Comparison of ENCODE assay signal across 15 cellular contexts in the genomic region with DNA sequence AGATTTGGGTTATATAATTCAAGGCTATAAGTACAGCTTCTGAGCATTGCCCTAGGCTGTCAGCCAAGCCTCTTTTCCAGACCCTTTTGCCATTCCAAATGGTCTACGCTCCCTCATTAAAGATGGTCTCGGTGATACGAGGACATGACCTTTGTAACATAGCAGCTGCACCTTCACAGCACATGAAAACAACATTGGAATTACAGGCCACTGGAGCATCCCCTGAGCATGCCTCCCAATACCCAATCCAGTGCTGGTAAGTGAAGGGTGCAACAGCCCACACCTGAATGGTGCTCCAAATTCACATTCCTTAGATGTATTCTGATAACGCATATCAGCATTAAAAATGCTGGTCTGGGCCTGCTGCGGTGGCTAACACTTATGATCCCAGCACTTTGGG. TPM values are rescaled to one million over a fixed set of nuclear protein-coding genes. Genes with fewer than 3 reads are reported as not detected.
DNase-seq lines count a peak whose midpoint lies in the region; ATAC-seq and TF ChIP-seq lines count a peak whose summit lies in the region.
"Had no signal": no experiment of that assay in that cellular context is flagged by ENCODE, and none has a peak within 500 bp of the region (broad histone marks: within the 10 kb centered on the region; RNA-seq: fewer than 3 reads in every experiment).

No MANE protein-coding gene starts in this region.

- RAD21 ChIA-PET in HCT116 (lab: Charles Lee; ENCODE audit: low non-redundant PET in 1 of 2, low total read pairs in 2 of 2, uncharacterized antibody in 2 of 2, unreplicated experiment in 2 of 2): no interaction called here

- H3K36me3 Mint-ChIP-seq in osteocyte (ENCODE audit: unreplicated experiment) (no peaks in the 10 kb centered on the region), WTC11 (no peaks in the 10 kb centered on the region)
- H3K36me3 Mint-ChIP-seq: CD8-positive, alpha-beta T cell had no signal

- H3F3A ChIP-seq in MM.1S (ENCODE audit: insufficient read depth, low read length): no peaks in the 10 kb centered on the region

- H3K4me1 ChIP-seq in HCT116 (ENCODE audit: control insufficient read depth in 1 of 2, insufficient read depth in 2 of 2, low read length in 2 of 2) (peaks cover 9 to 23% of the 10 kb centered on the region in 2 experiments; a peak in 3 of 4 replicates), MM.1S (ENCODE audit: low read length) (peaks cover 14% of the 10 kb centered on the region), esophagus muscularis mucosa (no peaks in the 10 kb centered on the region)
- H3K4me1 ChIP-seq: BLaER1 treated with 17β-estradiol and CSF1 and Interleukin-3, amounts not matched to agents 10 nM and 100 nM; HAP-1 had no signal

- H3K4me3 ChIP-seq in HCT116 (replicated peaks in 1 of 2; ENCODE audit: low read depth in 1 of 2, low read length in 2 of 2) (no peak overlapping the region), MM.1S (ENCODE audit: low read length) (no peak overlapping the region), esophagus muscularis mucosa (no peak overlapping the region)
- H3K4me3 ChIP-seq: BLaER1 treated with 17β-estradiol and CSF1 and Interleukin-3, amounts not matched to agents 10 nM and 100 nM; GM23248; HAP-1 had no signal

- no peaks in the 10 kb centered on the region for H3K79me2 ChIP-seq in HCT116 (ENCODE audit: insufficient read depth, low read length)
- no peaks in the 10 kb centered on the region for H3K79me2 ChIP-seq in MM.1S (ENCODE audit: low read length)

- TF ChIP-seq POLR2A in HCT116 (IDR thresholded peaks at IDR 0.05; ENCODE audit: borderline replicate concordance, extremely low read depth, insufficient read depth, insufficient read length) (no peak), esophagus muscularis mucosa (IDR thresholded peaks at IDR 0.05; ENCODE audit: low read depth) (no peak)

- TF ChIP-seq CTCF in HCT116 (IDR thresholded peaks at IDR 0.05 in 2 of 3, conservative IDR thresholded peaks at IDR 0.05 in 1 of 3; ENCODE audit: borderline replicate concordance in 1 of 3, insufficient read depth in 1 of 3, low read depth in 2 of 3, low read length in 2 of 3): no peak
- no peak for TF ChIP-seq CTCF in MM.1S (IDR thresholded peaks at IDR 0.05; ENCODE audit: low read length)
- TF ChIP-seq CTCF in esophagus muscularis mucosa (IDR thresholded peaks at IDR 0.05): no peak
- no peak for TF ChIP-seq CTCF in osteocyte (IDR thresholded peaks at IDR 0.05)
- no peak for TF ChIP-seq CTCF in WTC11 (IDR thresholded peaks at IDR 0.05)

- no peak overlapping the region for H3K27ac ChIP-seq in HCT116 (ENCODE audit: low read depth, low read length)
- H3K27ac ChIP-seq in MM.1S (ENCODE audit: low read length): peak overlapping the region; percentile 32; the same call in 1 of the 2 replicates
- no peak overlapping the region for H3K27ac ChIP-seq in esophagus muscularis mucosa (replicated peaks in 1 of 4)
- H3K27ac ChIP-seq: BLaER1 treated with 17β-estradiol and CSF1 and Interleukin-3, amounts not matched to agents 10 nM and 100 nM; GM23248 had no signal

- CTCF ChIA-PET in HCT116 (lab: Charles Lee): no interaction called here
- CTCF ChIA-PET in WTC11 (lab: Charles Lee): no interaction called here

- H3K9me3 ChIP-seq in HCT116 (ENCODE audit: control insufficient read depth in 1 of 2, insufficient read depth in 1 of 2, low read depth in 1 of 2, low read length in 2 of 2) (no peaks in the 10 kb centered on the region), MM.1S (replicated peaks; ENCODE audit: insufficient read depth, low read length) (no peaks in the 10 kb centered on the region), esophagus muscularis mucosa (no peaks in the 10 kb centered on the region)
- H3K9me3 ChIP-seq: HAP-1 had no signal

- POLR2A ChIA-PET in HCT116 (lab: Charles Lee) (no interaction called here), WTC11 (lab: Charles Lee) (no interaction called here)

- intact Hi-C loops in HCT116 (cut with micrococcal nuclease) (no loop called here), esophagus muscularis mucosa (cut with DNase I) (no loop called here)

- H3K4me2 ChIP-seq in HCT116 (ENCODE audit: low read length): peak overlapping the region; percentile 56; the same call in 1 of the 2 replicates
- H3K4me2 ChIP-seq in MM.1S (ENCODE audit: low read depth, low read length): peak overlapping the region; percentile 37; the same call in 1 of the 2 replicates
- H3K4me2 ChIP-seq: BLaER1 treated with 17β-estradiol and CSF1 and Interleukin-3, amounts not matched to agents 10 nM and 100 nM had no signal

- no peak overlapping the region for H3K27ac Mint-ChIP-seq in osteocyte (ENCODE audit: unreplicated experiment)
- no peak overlapping the region for H3K27ac Mint-ChIP-seq in WTC11
- H3K27ac Mint-ChIP-seq: B cell; CD8-positive, alpha-beta T cell had no signal

- 100% methylated on average over 5 of the region's 5 CpGs for WGBS in esophagus muscularis mucosa

- H3K4me3 Mint-ChIP-seq in osteocyte (ENCODE audit: unreplicated experiment) (no peak overlapping the region), WTC11 (no peak overlapping the region)
- H3K4me3 Mint-ChIP-seq: B cell; CD8-positive, alpha-beta T cell had no signal

- no peaks in the 10 kb centered on the region for H3K36me3 ChIP-seq in HCT116 (ENCODE audit: control insufficient read depth in 1 of 2, insufficient read depth in 2 of 2, low read length in 2 of 2)
- H3K36me3 ChIP-seq in MM.1S (replicated peaks; ENCODE audit: insufficient read depth, low read length): no peaks in the 10 kb centered on the region
- no peaks in the 10 kb centered on the region for H3K36me3 ChIP-seq in esophagus muscularis mucosa
- H3K36me3 ChIP-seq: BLaER1 treated with 17β-estradiol and CSF1 and Interleukin-3, amounts not matched to agents 10 nM and 100 nM; HAP-1 had no signal

- no peak for TF ChIP-seq EP300 in esophagus muscularis mucosa (IDR thresholded peaks at IDR 0.05)

- no TSS peak for BruUV-seq in HCT116 (replicated peaks; lab: Mats Ljungman, UMichigan)

- no peaks in the 10 kb centered on the region for H3K4me1 Mint-ChIP-seq in osteocyte (ENCODE audit: unreplicated experiment)
- peaks cover 10% of the 10 kb centered on the region for H3K4me1 Mint-ChIP-seq in WTC11
- H3K4me1 Mint-ChIP-seq: B cell had no signal

- DNase-seq in HCT116 (ENCODE audit: low read depth, low spot score) (no peak), MM.1S (no peak), esophagus muscularis mucosa (ENCODE audit: extremely low spot score) (peak; percentile 80), osteocyte (ENCODE audit: extremely low spot score, unreplicated experiment) (peak; percentile 32), NK-92 (lab: John Stamatoyannopoulos, UW; ENCODE audit: unreplicated experiment) (no peak), NCI-H2227 treated with DMSO at 0.1 percent for 48 hours (lab: John Stamatoyannopoulos, UW) (no peak), T-helper 9 cell (no peak), WTC11 (ENCODE audit: low spot score) (no peak)
- DNase-seq: Calu3; CD8-positive, alpha-beta T cell; GM23248 had no signal

- no peaks in the 10 kb centered on the region for H3K27me3 Mint-ChIP-seq in osteocyte (ENCODE audit: unreplicated experiment)
- peaks cover 8% of the 10 kb centered on the region for H3K27me3 Mint-ChIP-seq in WTC11 (ENCODE audit: low read depth)

- no peak overlapping the region for H3K9ac ChIP-seq in HCT116 (ENCODE audit: low read length)
- H3K9ac ChIP-seq in MM.1S (ENCODE audit: low read length): no peak overlapping the region
- H3K9ac ChIP-seq: BLaER1 treated with 17β-estradiol and CSF1 and Interleukin-3, amounts not matched to agents 10 nM and 100 nM; GM23248 had no signal

- no peak for TF ChIP-seq RAD21 in HCT116 (IDR thresholded peaks at IDR 0.05; ENCODE audit: low read depth)

- H4K20me1 ChIP-seq in HCT116 (ENCODE audit: insufficient read depth): no peaks in the 10 kb centered on the region
- H4K20me1 ChIP-seq in MM.1S (ENCODE audit: insufficient read depth, low read length): no peaks in the 10 kb centered on the region
- H4K20me1 ChIP-seq: BLaER1 treated with 17β-estradiol and CSF1 and Interleukin-3, amounts not matched to agents 10 nM and 100 nM had no signal

- H2AFZ ChIP-seq in HCT116 (ENCODE audit: low read depth, low read length, poor library complexity, severe bottlenecking) (no peak overlapping the region), MM.1S (ENCODE audit: low read length) (no peak overlapping the region)
- H2AFZ ChIP-seq: GM23248 had no signal

- H3K9me3 Mint-ChIP-seq in osteocyte (ENCODE audit: unreplicated experiment): no peaks in the 10 kb centered on the region
- H3K9me3 Mint-ChIP-seq in WTC11: peaks cover 9% of the 10 kb centered on the region

- H3K27me3 ChIP-seq in HCT116 (ENCODE audit: insufficient read depth, low read length) (no peaks in the 10 kb centered on the region), MM.1S (replicated peaks; ENCODE audit: insufficient read depth, low read length) (no peaks in the 10 kb centered on the region), esophagus muscularis mucosa (peaks cover 0 to 8% (median 0%) of the 10 kb centered on the region in 4 donors)
- H3K27me3 ChIP-seq: BLaER1 treated with 17β-estradiol and CSF1 and Interleukin-3, amounts not matched to agents 10 nM and 100 nM had no signal

- ATAC-seq in HCT116 (no peak), WTC11 (no peak)
- ATAC-seq: CD8-positive, alpha-beta T cell had no signal

- no peaks in the 10 kb centered on the region for H3K9me2 ChIP-seq in HCT116 (ENCODE audit: insufficient read depth)
- H3K9me2 ChIP-seq in MM.1S (replicated peaks; ENCODE audit: insufficient read depth, low read length): no peaks in the 10 kb centered on the region

TF ChIP-seq in HCT116, 20 proteins besides CTCF, POLR2A, EP300 and RAD21 (continues in another document):
- TF ChIP-seq CEBPB (IDR thresholded peaks at IDR 0.05; ENCODE audit: low read depth): no peak
- no peak for TF ChIP-seq EZH2 (IDR thresholded peaks at IDR 0.05)
- no peak for TF ChIP-seq POLR2AphosphoS5 (IDR thresholded peaks at IDR 0.05; ENCODE audit: low read depth, low read length)
- no peak for TF ChIP-seq ZNF274 (IDR thresholded peaks at IDR 0.05; ENCODE audit: low read depth, low read length)
- no peak for TF ChIP-seq EZH2phosphoT487 (IDR thresholded peaks at IDR 0.05; ENCODE audit: borderline replicate concordance)
- no peak for TF ChIP-seq CBX3 (IDR thresholded peaks at IDR 0.05; ENCODE audit: low read depth)

RNA-seq across cellular contexts. Expression of a gene that starts 20.1 kb away (rescaled TPM):
- total RNA-seq in HCT116 (2021; ENCODE audit: unreplicated experiment) (224 TPM), esophagus muscularis mucosa (10 to 100 TPM; 33.8 to 84.2 (median 53.7) TPM), osteocyte (37.3 and 45.1 TPM in 2 replicates), WTC11 (2021) (248 to 295 TPM (median 275 TPM) in 3 replicates)
- 217 and 285 TPM in 2 replicates for polyA plus RNA-seq in HCT116 (2012)

RNA-seq across cellular contexts. Expression of a gene that starts 56.9 kb away (rescaled TPM):
- total RNA-seq in HCT116 (2021; ENCODE audit: unreplicated experiment): 13.9 TPM
- 16.9 and 18.1 TPM in 2 replicates for polyA plus RNA-seq in HCT116 (2012)
- total RNA-seq in esophagus muscularis mucosa: 10 to 100 TPM; 36.3 to 60.5 (median 50.6) TPM
- total RNA-seq in osteocyte: 43.2 and 45.9 TPM in 2 replicates
- 23.2 to 24.5 TPM (median 24.2 TPM) in 3 replicates for total RNA-seq in WTC11 (2021)
- total RNA-seq: A172 had no signal

Comparison
In these comparisons a context has a peak if more than half of its experiments do, and no peak if none do; other contexts are left out.
1. DNase-seq: peak in esophagus muscularis mucosa (single experiment) and osteocyte (single experiment); none in HCT116 (single experiment), MM.1S (single experiment), NK-92 (single experiment), NCI-H2227 treated with DMSO at 0.1 percent for 48 hours (single experiment), T-helper 9 cell (single experiment) and WTC11 (single experiment).